11 cellular contexts compared by ENCODE assay signal in genomic region chr3:83934208-83935150, GRCh38.
A peak's percentile ranks its signal among the peaks of the same experiment; 100 is the strongest.
DNase-seq lines count a peak whose midpoint lies in the region; ATAC-seq and TF ChIP-seq lines count a peak whose summit lies in the region.
"Had no signal": no experiment of that assay in that cellular context is flagged by ENCODE, and none has a peak within 500 bp of the region (broad histone marks: within the 10 kb centered on the region; RNA-seq: fewer than 3 reads in every experiment).

No MANE protein-coding gene starts in this region.

- peaks cover 13% of the 10 kb centered on the region for H3K9me3 ChIP-seq in BLaER1

- H3K9ac ChIP-seq in BLaER1, result no peak overlapping the region

- ATAC-seq in HG03066 (IDR thresholded peaks at IDR 0.05; ENCODE audit: low read depth, unreplicated experiment), result peak; percentile 49
- peak; percentile 97 for ATAC-seq in esophagus mucosa
- no peak for ATAC-seq in GM18909 (IDR thresholded peaks at IDR 0.05; ENCODE audit: poor library complexity, unreplicated experiment)

- peak overlapping the region; percentile 55 for H3K27ac ChIP-seq in BLaER1
- H3K27ac ChIP-seq: tibial artery had no signal

- no peaks in the 10 kb centered on the region for H4K20me1 ChIP-seq in BLaER1

- CTCF ChIA-PET in activated CD4-positive, alpha-beta memory T cell treated with anti-CD3 and anti-CD28 coated beads, Interleukin-2, amount 10 ng/mL, durations not matched to agents 7 days and 5 days (lab: Charles Lee), result no interaction called here

- H3K27me3 ChIP-seq in BLaER1, result no peaks in the 10 kb centered on the region
- H3K27me3 ChIP-seq: tibial artery had no signal

- peaks cover 10% of the 10 kb centered on the region; the same call in 1 of the 2 replicates for H3K4me1 ChIP-seq in BLaER1

- H3K4me3 Mint-ChIP-seq in activated CD4-positive, alpha-beta memory T cell treated with anti-CD3 and anti-CD28 coated beads, Interleukin-2, amount 10 ng/mL, durations not matched to agents 7 days and 5 days, result no peak overlapping the region
- H3K4me3 Mint-ChIP-seq: T-helper 1 cell treated with Interleukin-12 subunit alpha and Interleukin-12 subunit beta and Interleukin-4 antibody, amounts not matched to agents 30 μg/mL and 1 μg/mL, for 36 hours had no signal

- H3K36me3 Mint-ChIP-seq in activated CD4-positive, alpha-beta memory T cell treated with anti-CD3 and anti-CD28 coated beads, Interleukin-2, amount 10 ng/mL, durations not matched to agents 7 days and 5 days (ENCODE audit: low read depth), result no peaks in the 10 kb centered on the region

- H3K4me1 Mint-ChIP-seq in activated CD4-positive, alpha-beta memory T cell treated with anti-CD3 and anti-CD28 coated beads, Interleukin-2, amount 10 ng/mL, durations not matched to agents 7 days and 5 days, result no peaks in the 10 kb centered on the region

- H3K4me2 ChIP-seq in BLaER1, result peak overlapping the region; percentile 34; the same call in 1 of the 2 replicates

- peak; percentile 23 for DNase-seq in OCI-M1 (lab: John Stamatoyannopoulos, UW)
- DNase-seq in activated CD4-positive, alpha-beta memory T cell treated with anti-CD3 and anti-CD28 coated beads, Interleukin-2, amount 10 ng/mL, durations not matched to agents 7 days and 5 days, result no peak
- no peak for DNase-seq in NCI-H1930 (lab: John Stamatoyannopoulos, UW)
- no peak for DNase-seq in GM20000 (ENCODE audit: low spot score)
- DNase-seq: amygdala, tibial artery had no signal

- H3K9me3 Mint-ChIP-seq in activated CD4-positive, alpha-beta memory T cell treated with anti-CD3 and anti-CD28 coated beads, Interleukin-2, amount 10 ng/mL, durations not matched to agents 7 days and 5 days, result peaks cover 5% of the 10 kb centered on the region

- H3K27ac Mint-ChIP-seq in activated CD4-positive, alpha-beta memory T cell treated with anti-CD3 and anti-CD28 coated beads, Interleukin-2, amount 10 ng/mL, durations not matched to agents 7 days and 5 days, result no peak overlapping the region

- POLR2A ChIA-PET in activated CD4-positive, alpha-beta memory T cell treated with anti-CD3 and anti-CD28 coated beads, Interleukin-2, amount 10 ng/mL, durations not matched to agents 7 days and 5 days (lab: Charles Lee), result no interaction called here

- no peaks in the 10 kb centered on the region for H3K27me3 Mint-ChIP-seq in activated CD4-positive, alpha-beta memory T cell treated with anti-CD3 and anti-CD28 coated beads, Interleukin-2, amount 10 ng/mL, durations not matched to agents 7 days and 5 days

- no peak overlapping the region for H3K4me3 ChIP-seq in BLaER1
- H3K4me3 ChIP-seq: tibial artery had no signal

- H3K36me3 ChIP-seq in BLaER1, result no peaks in the 10 kb centered on the region
- H3K36me3 ChIP-seq: tibial artery had no signal

- no peak for TF ChIP-seq CTCF in GM20000 (IDR thresholded peaks at IDR 0.05; ENCODE audit: extremely low read depth, missing control alignments)
